Comparison of ENCODE assay signal across 20 cellular contexts in the genomic region with DNA sequence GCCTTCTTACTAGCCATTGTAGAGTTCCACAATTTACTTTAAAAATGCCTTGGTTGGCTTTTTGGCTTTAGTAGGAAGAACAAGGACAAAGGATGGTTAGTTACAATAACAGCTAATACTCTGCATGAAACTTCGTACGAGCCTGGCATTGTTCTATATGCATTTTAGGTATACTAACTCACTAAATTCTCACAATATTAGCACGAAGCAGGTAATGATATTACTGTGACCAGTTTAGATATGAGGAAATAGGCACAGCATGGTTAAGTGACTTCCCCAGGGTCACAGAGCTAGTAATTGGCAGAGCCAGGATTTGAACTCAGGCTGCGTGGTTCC. TPM values are rescaled to one million over a fixed set of nuclear protein-coding genes. Genes with fewer than 3 reads are reported as not detected.
DNase-seq lines count a peak whose midpoint lies in the region; ATAC-seq and TF ChIP-seq lines count a peak whose summit lies in the region.
"Had no signal": no experiment of that assay in that cellular context is flagged by ENCODE, and none has a peak within 500 bp of the region (broad histone marks: within the 10 kb centered on the region; RNA-seq: fewer than 3 reads in every experiment).

No MANE protein-coding gene starts in this region.

- H3K27ac ChIP-seq in OCI-LY7 (ENCODE audit: low read depth, low read length, poor library complexity, severe bottlenecking) (no peak overlapping the region), colonic mucosa (no peak overlapping the region), WERI-Rb-1 (no peak overlapping the region)
- H3K27ac ChIP-seq: BLaER1 treated with 17β-estradiol and CSF1 and Interleukin-3, amounts not matched to agents 10 nM and 100 nM; heart right ventricle; SJCRH30; upper lobe of right lung had no signal

- H3K36me3 ChIP-seq in OCI-LY7 (ENCODE audit: insufficient read depth, low read length) (no peaks in the 10 kb centered on the region), colonic mucosa (no peaks in the 10 kb centered on the region), skeletal muscle satellite cell (ENCODE audit: insufficient read depth, low read length) (no peaks in the 10 kb centered on the region), WERI-Rb-1 (no peaks in the 10 kb centered on the region)
- H3K36me3 ChIP-seq: BLaER1 treated with 17β-estradiol and CSF1 and Interleukin-3, amounts not matched to agents 10 nM and 100 nM; heart right ventricle; SJCRH30; upper lobe of right lung had no signal

- H3K9me3 Mint-ChIP-seq in activated CD4-positive, alpha-beta memory T cell treated with anti-CD3 and anti-CD28 coated beads, Interleukin-2, amount 10 ng/mL, durations not matched to agents 7 days and 5 days: no peaks in the 10 kb centered on the region
- no peaks in the 10 kb centered on the region for H3K9me3 Mint-ChIP-seq in activated CD4-positive, alpha-beta memory T cell treated with anti-CD3 and anti-CD28 coated beads for 36 hours
- H3K9me3 Mint-ChIP-seq: activated T-helper 1 cell treated with anti-CD3 and anti-CD28 coated beads, Interleukin-12 subunit alpha, Interleukin-12 subunit beta, Interleukin-2, Interleukin-4 antibody, amounts not matched to agents 30 ng/mL and 10 ng/mL and 1 ng/mL, durations not matched to agents 14 hours and 24 hours and 36 hours; central memory CD8-positive, alpha-beta T cell; GM23338; T-cell had no signal

- TF ChIP-seq CTCF in OCI-LY7 (conservative IDR thresholded peaks at IDR 0.05; ENCODE audit: low read length): peak; percentile 60; the same call in 1 of the 2 replicates
- peak; percentile 19 for TF ChIP-seq CTCF in colonic mucosa (IDR thresholded peaks at IDR 0.05)
- TF ChIP-seq CTCF in WERI-Rb-1 (IDR thresholded peaks at IDR 0.05; ENCODE audit: low read depth, low read length): no peak

- POLR2A ChIA-PET in OCI-LY7 (lab: Charles Lee): no interaction called here
- POLR2A ChIA-PET in activated CD4-positive, alpha-beta memory T cell treated with anti-CD3 and anti-CD28 coated beads, Interleukin-2, amount 10 ng/mL, durations not matched to agents 7 days and 5 days (lab: Charles Lee): no interaction called here
- POLR2A ChIA-PET in activated CD4-positive, alpha-beta memory T cell treated with anti-CD3 and anti-CD28 coated beads for 36 hours (lab: Charles Lee): no interaction called here

- H3K9me3 ChIP-seq in OCI-LY7 (ENCODE audit: low read length): no peaks in the 10 kb centered on the region
- H3K9me3 ChIP-seq in colonic mucosa: no peaks in the 10 kb centered on the region
- no peaks in the 10 kb centered on the region for H3K9me3 ChIP-seq in skeletal muscle satellite cell (replicated peaks; ENCODE audit: low read length)
- no peaks in the 10 kb centered on the region for H3K9me3 ChIP-seq in WERI-Rb-1 (ENCODE audit: severe bottlenecking)
- H3K9me3 ChIP-seq: BLaER1 treated with 17β-estradiol and CSF1 and Interleukin-3, amounts not matched to agents 10 nM and 100 nM; Caco-2; heart right ventricle; SJCRH30; upper lobe of right lung had no signal

- H3K4me1 Mint-ChIP-seq in activated CD4-positive, alpha-beta memory T cell treated with anti-CD3 and anti-CD28 coated beads, Interleukin-2, amount 10 ng/mL, durations not matched to agents 7 days and 5 days: no peaks in the 10 kb centered on the region
- H3K4me1 Mint-ChIP-seq in activated CD4-positive, alpha-beta memory T cell treated with anti-CD3 and anti-CD28 coated beads for 36 hours (ENCODE audit: low read depth): no peaks in the 10 kb centered on the region
- H3K4me1 Mint-ChIP-seq: central memory CD8-positive, alpha-beta T cell; GM23338; T-cell had no signal

- CTCF ChIA-PET in OCI-LY7 (lab: Charles Lee; ENCODE audit: unreplicated experiment): no interaction called here
- CTCF ChIA-PET in activated CD4-positive, alpha-beta memory T cell treated with anti-CD3 and anti-CD28 coated beads, Interleukin-2, amount 10 ng/mL, durations not matched to agents 7 days and 5 days (lab: Charles Lee): interaction anchor here (0.8 to 2.0 kb wide), 5 partner anchors 8 to 41 kb away, joined by 3 to 15 read pairs (median 4); no protein-coding TSS in a partner anchor
- CTCF ChIA-PET in activated CD4-positive, alpha-beta memory T cell treated with anti-CD3 and anti-CD28 coated beads for 36 hours (lab: Charles Lee): interaction anchor here (0.6 to 4.3 kb wide), 10 partner anchors 10 to 1876 kb away, joined by 3 to 31 read pairs (median 5); no protein-coding TSS in a partner anchor

- no peaks in the 10 kb centered on the region for H4K20me1 ChIP-seq in OCI-LY7 (ENCODE audit: insufficient read depth, low read length)
- H4K20me1 ChIP-seq: BLaER1 treated with 17β-estradiol and CSF1 and Interleukin-3, amounts not matched to agents 10 nM and 100 nM had no signal

- DNase-seq in OCI-LY7 (ENCODE audit: low spot score) (no peak), colonic mucosa (no peak), WERI-Rb-1 (no peak), posterior cingulate gyrus (no peak)
- DNase-seq in activated CD4-positive, alpha-beta memory T cell treated with anti-CD3 and anti-CD28 coated beads, Interleukin-2, amount 10 ng/mL, durations not matched to agents 7 days and 5 days: no peak
- no peak for DNase-seq in activated CD4-positive, alpha-beta memory T cell treated with anti-CD3 and anti-CD28 coated beads for 36 hours
- DNase-seq: DMS79 had no signal

- H3K27me3 ChIP-seq in colonic mucosa (no peaks in the 10 kb centered on the region), skeletal muscle satellite cell (ENCODE audit: control insufficient read depth, insufficient read depth, low read length) (no peaks in the 10 kb centered on the region), WERI-Rb-1 (ENCODE audit: insufficient read depth, low read depth, severe bottlenecking) (no peaks in the 10 kb centered on the region)
- H3K27me3 ChIP-seq: BLaER1 treated with 17β-estradiol and CSF1 and Interleukin-3, amounts not matched to agents 10 nM and 100 nM; SJCRH30; upper lobe of right lung had no signal

- no TSS peak for BruUV-seq in OCI-LY7 (replicated peaks; lab: Mats Ljungman, UMichigan)

- intact Hi-C loops in OCI-LY7 (cut with micrococcal nuclease; ENCODE audit: unreplicated experiment): loop anchor here (5.0 to 10.0 kb wide), 2 partner anchors 790 to 1878 kb away; no protein-coding TSS in a partner anchor
- intact Hi-C loops in colonic mucosa (cut with DNase I): loop anchor here (10.0 kb wide), 2 partner anchors 178 to 1068 kb away; no protein-coding TSS in a partner anchor
- intact Hi-C loops in activated CD4-positive, alpha-beta memory T cell treated with anti-CD3 and anti-CD28 coated beads for 36 hours (cut with micrococcal nuclease): loop anchor here (5.0 to 10.0 kb wide), 3 partner anchors 788 to 1475 kb away; no protein-coding TSS in a partner anchor
- intact Hi-C loops in posterior cingulate gyrus (cut with DNase I): loop anchor here (2.0 to 10.0 kb wide), 2 partner anchors 1068 to 1876 kb away; no protein-coding TSS in a partner anchor

- no peaks in the 10 kb centered on the region for H3K36me3 Mint-ChIP-seq in activated CD4-positive, alpha-beta memory T cell treated with anti-CD3 and anti-CD28 coated beads, Interleukin-2, amount 10 ng/mL, durations not matched to agents 7 days and 5 days (ENCODE audit: low read depth)
- no peaks in the 10 kb centered on the region for H3K36me3 Mint-ChIP-seq in activated CD4-positive, alpha-beta memory T cell treated with anti-CD3 and anti-CD28 coated beads for 36 hours
- H3K36me3 Mint-ChIP-seq: T-cell had no signal

- no peak overlapping the region for H3K27ac Mint-ChIP-seq in activated CD4-positive, alpha-beta memory T cell treated with anti-CD3 and anti-CD28 coated beads, Interleukin-2, amount 10 ng/mL, durations not matched to agents 7 days and 5 days
- H3K27ac Mint-ChIP-seq in activated CD4-positive, alpha-beta memory T cell treated with anti-CD3 and anti-CD28 coated beads for 36 hours: no peak overlapping the region
- H3K27ac Mint-ChIP-seq: activated T-helper 1 cell treated with anti-CD3 and anti-CD28 coated beads, Interleukin-12 subunit alpha, Interleukin-12 subunit beta, Interleukin-2, Interleukin-4 antibody, amounts not matched to agents 30 ng/mL and 10 ng/mL and 1 ng/mL, durations not matched to agents 14 hours and 24 hours and 36 hours; GM23338; T-cell had no signal

- H3K27me3 Mint-ChIP-seq in activated CD4-positive, alpha-beta memory T cell treated with anti-CD3 and anti-CD28 coated beads, Interleukin-2, amount 10 ng/mL, durations not matched to agents 7 days and 5 days: peaks cover 25% of the 10 kb centered on the region
- H3K27me3 Mint-ChIP-seq in activated CD4-positive, alpha-beta memory T cell treated with anti-CD3 and anti-CD28 coated beads for 36 hours: peaks cover 17% of the 10 kb centered on the region

- H2AFZ ChIP-seq in OCI-LY7 (ENCODE audit: low read length): no peak overlapping the region
- H2AFZ ChIP-seq: GM23338 had no signal

- ATAC-seq in GM19035 (IDR thresholded peaks at IDR 0.05; ENCODE audit: unreplicated experiment): peak; percentile 16
- ATAC-seq: activated CD4-positive, CD25-positive, alpha-beta regulatory T cell treated with anti-CD3 and anti-CD28 coated beads, Interleukin-2, amount 50 U/mL, for 24 hours; T-cell had no signal

- no peaks in the 10 kb centered on the region for H3K9me2 ChIP-seq in OCI-LY7 (ENCODE audit: insufficient read depth, low read length)

- no peaks in the 10 kb centered on the region for H3K79me2 ChIP-seq in OCI-LY7 (ENCODE audit: insufficient read depth, low read depth, low read length)

- H3K9ac ChIP-seq in colonic mucosa (ENCODE audit: low read depth in 2 of 2, low read length in 2 of 2): no peak overlapping the region
- H3K9ac ChIP-seq in skeletal muscle satellite cell (ENCODE audit: low read depth, low read length): no peak overlapping the region
- H3K9ac ChIP-seq: BLaER1 treated with 17β-estradiol and CSF1 and Interleukin-3, amounts not matched to agents 10 nM and 100 nM had no signal

- H3K4me2 ChIP-seq in OCI-LY7 (ENCODE audit: low read length) (no peak overlapping the region), skeletal muscle satellite cell (ENCODE audit: low read length) (peak overlapping the region; percentile 31)
- H3K4me2 ChIP-seq: BLaER1 treated with 17β-estradiol and CSF1 and Interleukin-3, amounts not matched to agents 10 nM and 100 nM had no signal

- H3K4me1 ChIP-seq in OCI-LY7 (ENCODE audit: insufficient read depth, low read length, poor library complexity, severe bottlenecking) (no peaks in the 10 kb centered on the region), colonic mucosa (no peaks in the 10 kb centered on the region), skeletal muscle satellite cell (ENCODE audit: control insufficient read depth, insufficient read depth, low read length) (peaks cover 3% of the 10 kb centered on the region)
- H3K4me1 ChIP-seq: BLaER1 treated with 17β-estradiol and CSF1 and Interleukin-3, amounts not matched to agents 10 nM and 100 nM; Caco-2; SJCRH30 had no signal

- H3K4me3 ChIP-seq in OCI-LY7 (ENCODE audit: low read depth, low read length, poor library complexity, severe bottlenecking): no peak overlapping the region
- H3K4me3 ChIP-seq in colonic mucosa: no peak overlapping the region
- no peak overlapping the region for H3K4me3 ChIP-seq in skeletal muscle satellite cell (ENCODE audit: low read length)
- no peak overlapping the region for H3K4me3 ChIP-seq in WERI-Rb-1 (ENCODE audit: low read depth, low read length)
- H3K4me3 ChIP-seq: BLaER1 treated with 17β-estradiol and CSF1 and Interleukin-3, amounts not matched to agents 10 nM and 100 nM; SJCRH30; upper lobe of right lung had no signal

- H3K4me3 Mint-ChIP-seq in activated CD4-positive, alpha-beta memory T cell treated with anti-CD3 and anti-CD28 coated beads, Interleukin-2, amount 10 ng/mL, durations not matched to agents 7 days and 5 days: no peak overlapping the region
- H3K4me3 Mint-ChIP-seq in activated CD4-positive, alpha-beta memory T cell treated with anti-CD3 and anti-CD28 coated beads for 36 hours: no peak overlapping the region
- H3K4me3 Mint-ChIP-seq: activated T-helper 1 cell treated with anti-CD3 and anti-CD28 coated beads, Interleukin-12 subunit alpha, Interleukin-12 subunit beta, Interleukin-2, Interleukin-4 antibody, amounts not matched to agents 30 ng/mL and 10 ng/mL and 1 ng/mL, durations not matched to agents 14 hours and 24 hours and 36 hours; central memory CD8-positive, alpha-beta T cell; T-cell had no signal

RNA-seq across cellular contexts. Expression of a gene that starts 50.5 kb away (rescaled TPM):
- not detected in 2 replicates for total RNA-seq in OCI-LY7 (2014; rRNA removed; shearing (Covaris generic))
- not detected in 2 replicates for total RNA-seq in OCI-LY7 (2022)
- 10 to 100 TPM; 39.2 to 56.8 TPM for total RNA-seq in colonic mucosa
- total RNA-seq in skeletal muscle satellite cell (2012; rRNA removed): 0.51 and 1.1 TPM in 2 replicates
- total RNA-seq in activated CD4-positive, alpha-beta memory T cell treated with anti-CD3 and anti-CD28 coated beads, Interleukin-2, amount 10 ng/mL, durations not matched to agents 7 days and 5 days: 1 to 10 TPM; 2.8 TPM
- total RNA-seq in activated CD4-positive, alpha-beta memory T cell treated with anti-CD3 and anti-CD28 coated beads for 36 hours: under 1 TPM; 0.57 to 0.68 TPM
- total RNA-seq: dermis blood vessel endothelial cell had no signal

Comparison
In these comparisons a context has a peak if more than half of its experiments do, and no peak if none do; other contexts are left out.
1. RNA of a gene that starts 50.5 kb away (total RNA-seq): 39.2 to 56.8 TPM in colonic mucosa; 2.8 TPM in activated CD4-positive, alpha-beta memory T cell treated with anti-CD3 and anti-CD28 coated beads, Interleukin-2, amount 10 ng/mL, durations not matched to agents 7 days and 5 days, 0.57 to 0.68 TPM in activated CD4-positive, alpha-beta memory T cell treated with anti-CD3 and anti-CD28 coated beads for 36 hours and not detected in OCI-LY7; every median in the first group is over 10 times any median in the second.